In the genomic region with DNA sequence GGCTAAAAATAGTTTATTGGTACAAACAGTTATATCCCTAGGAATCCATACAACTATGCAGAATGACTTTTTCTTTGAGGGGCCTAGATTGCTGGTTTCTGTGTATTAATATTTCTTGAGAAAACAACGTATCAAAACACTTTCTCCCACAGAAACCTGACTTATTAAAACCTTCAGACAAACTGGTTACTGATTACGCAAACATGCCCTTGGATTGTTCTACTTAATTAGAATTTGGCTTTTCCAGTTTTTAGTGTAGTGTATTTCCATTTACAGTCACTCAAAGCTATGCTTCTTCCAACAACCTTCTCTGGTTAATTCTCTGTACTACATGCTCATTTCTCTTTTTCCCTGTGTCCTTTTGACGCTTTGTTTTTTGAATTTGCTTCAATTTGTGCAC, we compare ENCODE assay signal across 1 cellular context.
TF ChIP-seq lines count a peak whose summit lies in the region.

No MANE protein-coding gene starts in this region.

TF ChIP-seq in WTC11, 78 proteins besides CTCF, POLR2A, EP300 and RAD21:
- TF ChIP-seq, protein P1, sequence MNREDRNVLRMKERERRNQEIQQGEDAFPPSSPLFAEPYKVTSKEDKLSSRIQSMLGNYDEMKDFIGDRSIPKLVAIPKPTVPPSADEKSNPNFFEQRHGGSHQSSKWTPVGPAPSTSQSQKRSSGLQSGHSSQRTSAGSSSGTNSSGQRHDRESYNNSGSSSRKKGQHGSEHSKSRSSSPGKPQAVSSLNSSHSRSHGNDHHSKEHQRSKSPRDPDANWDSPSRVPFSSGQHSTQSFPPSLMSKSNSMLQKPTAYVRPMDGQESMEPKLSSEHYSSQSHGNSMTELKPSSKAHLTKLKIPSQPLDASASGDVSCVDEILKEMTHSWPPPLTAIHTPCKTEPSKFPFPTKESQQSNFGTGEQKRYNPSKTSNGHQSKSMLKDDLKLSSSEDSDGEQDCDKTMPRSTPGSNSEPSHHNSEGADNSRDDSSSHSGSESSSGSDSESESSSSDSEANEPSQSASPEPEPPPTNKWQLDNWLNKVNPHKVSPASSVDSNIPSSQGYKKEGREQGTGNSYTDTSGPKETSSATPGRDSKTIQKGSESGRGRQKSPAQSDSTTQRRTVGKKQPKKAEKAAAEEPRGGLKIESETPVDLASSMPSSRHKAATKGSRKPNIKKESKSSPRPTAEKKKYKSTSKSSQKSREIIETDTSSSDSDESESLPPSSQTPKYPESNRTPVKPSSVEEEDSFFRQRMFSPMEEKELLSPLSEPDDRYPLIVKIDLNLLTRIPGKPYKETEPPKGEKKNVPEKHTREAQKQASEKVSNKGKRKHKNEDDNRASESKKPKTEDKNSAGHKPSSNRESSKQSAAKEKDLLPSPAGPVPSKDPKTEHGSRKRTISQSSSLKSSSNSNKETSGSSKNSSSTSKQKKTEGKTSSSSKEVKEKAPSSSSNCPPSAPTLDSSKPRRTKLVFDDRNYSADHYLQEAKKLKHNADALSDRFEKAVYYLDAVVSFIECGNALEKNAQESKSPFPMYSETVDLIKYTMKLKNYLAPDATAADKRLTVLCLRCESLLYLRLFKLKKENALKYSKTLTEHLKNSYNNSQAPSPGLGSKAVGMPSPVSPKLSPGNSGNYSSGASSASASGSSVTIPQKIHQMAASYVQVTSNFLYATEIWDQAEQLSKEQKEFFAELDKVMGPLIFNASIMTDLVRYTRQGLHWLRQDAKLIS (CRISPR knock-in tag; IDR thresholded peaks at IDR 0.05; ENCODE audit: borderline replicate concordance) = no peak
